Comparison of ENCODE assay signal across 8 cellular contexts in genomic region chr3:36993326-36994283, GRCh38. TPM values are rescaled to one million over a fixed set of nuclear protein-coding genes. Genes with fewer than 3 reads are reported as not detected.
DNase-seq lines count a peak whose midpoint lies in the region; ATAC-seq and TF ChIP-seq lines count a peak whose summit lies in the region.

TSS of gene MLH1 (plus strand) at chr3:36993518. CDS start at chr3:36993548, 30 bp downstream.

- H3K36me3 ChIP-seq in iPS DF 6.9 (ENCODE audit: control insufficient read depth, insufficient read depth, low read length) (no peaks in the 10 kb centered on the region), skeletal muscle satellite cell (ENCODE audit: insufficient read depth, low read length) (peaks cover 24% of the 10 kb centered on the region)

- ATAC-seq in GM18498 (IDR thresholded peaks at IDR 0.05; ENCODE audit: unreplicated experiment) (peak; percentile 92), HG02870 (IDR thresholded peaks at IDR 0.05; ENCODE audit: unreplicated experiment) (peak; percentile 91)

- H3K4me2 ChIP-seq in skeletal muscle satellite cell (ENCODE audit: low read length), result peak within 1 kb of the TSS; percentile 84

- H3K4me1 ChIP-seq in iPS DF 6.9 (ENCODE audit: control insufficient read depth, insufficient read depth, low read length) (no peaks in the 10 kb centered on the region), skeletal muscle satellite cell (ENCODE audit: control insufficient read depth, insufficient read depth, low read length) (peaks cover 32% of the 10 kb centered on the region)

- TF ChIP-seq CTCF in astrocyte of the spinal cord (IDR thresholded peaks at IDR 0.05; ENCODE audit: low read depth, low read length), result no peak

- H3K9me3 ChIP-seq in iPS DF 6.9 (ENCODE audit: control insufficient read depth, insufficient read depth, low read length), result no peaks in the 10 kb centered on the region
- no peaks in the 10 kb centered on the region for H3K9me3 ChIP-seq in skeletal muscle satellite cell (replicated peaks; ENCODE audit: low read length)

- H3K4me3 ChIP-seq in astrocyte of the spinal cord (ENCODE audit: low read depth, low read length) (peak within 1 kb of the TSS; percentile 71), iPS DF 6.9 (ENCODE audit: low read length) (peak within 1 kb of the TSS; percentile 81), skeletal muscle satellite cell (ENCODE audit: low read length) (peak within 1 kb of the TSS; percentile 80)

- peak within 1 kb of the TSS; percentile 92 for H3K9ac ChIP-seq in skeletal muscle satellite cell (ENCODE audit: low read depth, low read length)

- DNase-seq in astrocyte of the spinal cord (ENCODE audit: low read depth, low spot score) (peak; percentile 100), iPS DF 6.9 (ENCODE audit: low read depth, low spot score) (peak; percentile 100), NCI-H446 (lab: John Stamatoyannopoulos, UW) (no peak), UCSD-AML1 (lab: John Stamatoyannopoulos, UW; ENCODE audit: unreplicated experiment) (no peak)

- H3K27ac ChIP-seq in iPS DF 6.9 (ENCODE audit: low read length), result no peak within 1 kb of the TSS

- H3K27me3 ChIP-seq in iPS DF 6.9 (ENCODE audit: control insufficient read depth, insufficient read depth, low read length), result no peaks in the 10 kb centered on the region
- H3K27me3 ChIP-seq in skeletal muscle satellite cell (ENCODE audit: control insufficient read depth, insufficient read depth, low read length), result no peaks in the 10 kb centered on the region

- in situ Hi-C loops in astrocyte of the spinal cord (cut with HindIII; ENCODE audit: low sequenced_read_pairs), result no loop called here

- no CpG with 5 or more reads among the region's 47 CpGs for WGBS in iPS DF 6.9 (ENCODE audit: insufficient coverage, insufficient read length)

- peak; percentile 88 for TF ChIP-seq POLR2A in Raji (IDR thresholded peaks at IDR 0.05; ENCODE audit: insufficient read depth, low read depth, low read length)

RNA-seq across cellular contexts. Expression of gene MLH1, which starts in this region (rescaled TPM):
- total RNA-seq in skeletal muscle satellite cell (2012; rRNA removed), result 36.9 and 48.2 TPM in 2 replicates

Comparison
In these comparisons a context has a peak if more than half of its experiments do, and no peak if none do; other contexts are left out.
1. DNase-seq: peak in astrocyte of the spinal cord (single experiment) and iPS DF 6.9 (single experiment); none in NCI-H446 (0 of 2) and UCSD-AML1 (single experiment).
2. Peak in every context shown above with its lines, with median percentiles within 50 percentile points of each other: H3K4me3 ChIP-seq.